ENCODE assay signal across 1 cellular context in the genomic region with DNA sequence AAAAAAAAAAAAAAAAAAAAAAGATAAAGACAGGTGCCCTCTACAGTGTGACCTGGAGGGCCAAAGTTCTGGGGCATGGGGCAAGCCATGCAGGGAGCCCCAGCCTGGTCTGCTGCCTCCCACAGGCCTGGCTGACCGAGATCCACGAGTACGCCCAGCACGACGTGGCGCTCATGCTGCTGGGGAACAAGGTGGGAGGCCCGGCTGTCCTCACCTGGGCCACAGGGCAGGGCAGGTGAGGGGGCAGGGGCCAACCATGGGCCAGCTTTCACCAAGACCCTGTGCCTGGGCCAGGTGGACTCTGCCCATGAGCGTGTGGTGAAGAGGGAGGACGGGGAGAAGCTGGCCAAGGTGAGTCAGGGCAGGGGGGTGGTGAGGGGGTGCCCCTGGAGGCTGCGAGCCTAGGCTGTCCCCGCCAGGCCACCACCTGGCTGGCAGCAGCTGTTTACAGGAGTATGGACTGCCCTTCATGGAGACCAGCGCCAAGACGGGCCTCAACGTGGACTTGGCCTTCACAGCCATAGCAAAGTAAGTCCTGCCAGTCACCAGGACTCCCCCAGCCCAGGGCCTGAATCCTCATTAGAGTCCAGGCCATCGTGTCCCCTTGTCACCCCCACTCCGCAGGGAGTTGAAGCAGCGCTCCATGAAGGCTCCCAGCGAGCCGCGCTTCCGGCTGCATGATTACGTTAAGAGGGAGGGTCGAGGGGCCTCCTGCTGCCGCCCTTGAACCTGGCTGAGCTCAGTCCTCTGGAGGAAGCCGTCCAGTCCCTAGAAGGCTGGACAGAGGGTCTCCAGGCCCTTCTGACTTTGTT.
A peak's percentile ranks its signal among the peaks of the same experiment; 100 is the strongest.
TF ChIP-seq lines count a peak whose summit lies in the region.

No MANE protein-coding gene starts in this region.

TF ChIP-seq in HepG2, 621 proteins besides CTCF, POLR2A, EP300 and RAD21 (continued from another document and continues in another):
- TF ChIP-seq, protein P1, sequence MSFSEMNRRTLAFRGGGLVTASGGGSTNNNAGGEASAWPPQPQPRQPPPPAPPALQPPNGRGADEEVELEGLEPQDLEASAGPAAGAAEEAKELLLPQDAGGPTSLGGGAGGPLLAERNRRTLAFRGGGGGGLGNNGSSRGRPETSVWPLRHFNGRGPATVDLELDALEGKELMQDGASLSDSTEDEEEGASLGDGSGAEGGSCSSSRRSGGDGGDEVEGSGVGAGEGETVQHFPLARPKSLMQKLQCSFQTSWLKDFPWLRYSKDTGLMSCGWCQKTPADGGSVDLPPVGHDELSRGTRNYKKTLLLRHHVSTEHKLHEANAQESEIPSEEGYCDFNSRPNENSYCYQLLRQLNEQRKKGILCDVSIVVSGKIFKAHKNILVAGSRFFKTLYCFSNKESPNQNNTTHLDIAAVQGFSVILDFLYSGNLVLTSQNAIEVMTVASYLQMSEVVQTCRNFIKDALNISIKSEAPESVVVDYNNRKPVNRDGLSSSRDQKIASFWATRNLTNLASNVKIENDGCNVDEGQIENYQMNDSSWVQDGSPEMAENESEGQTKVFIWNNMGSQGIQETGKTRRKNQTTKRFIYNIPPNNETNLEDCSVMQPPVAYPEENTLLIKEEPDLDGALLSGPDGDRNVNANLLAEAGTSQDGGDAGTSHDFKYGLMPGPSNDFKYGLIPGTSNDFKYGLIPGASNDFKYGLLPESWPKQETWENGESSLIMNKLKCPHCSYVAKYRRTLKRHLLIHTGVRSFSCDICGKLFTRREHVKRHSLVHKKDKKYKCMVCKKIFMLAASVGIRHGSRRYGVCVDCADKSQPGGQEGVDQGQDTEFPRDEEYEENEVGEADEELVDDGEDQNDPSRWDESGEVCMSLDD (CRISPR knock-in tag; IDR thresholded peaks at IDR 0.05; ENCODE audit: borderline replicate concordance): no peak
- TF ChIP-seq, protein P2, sequence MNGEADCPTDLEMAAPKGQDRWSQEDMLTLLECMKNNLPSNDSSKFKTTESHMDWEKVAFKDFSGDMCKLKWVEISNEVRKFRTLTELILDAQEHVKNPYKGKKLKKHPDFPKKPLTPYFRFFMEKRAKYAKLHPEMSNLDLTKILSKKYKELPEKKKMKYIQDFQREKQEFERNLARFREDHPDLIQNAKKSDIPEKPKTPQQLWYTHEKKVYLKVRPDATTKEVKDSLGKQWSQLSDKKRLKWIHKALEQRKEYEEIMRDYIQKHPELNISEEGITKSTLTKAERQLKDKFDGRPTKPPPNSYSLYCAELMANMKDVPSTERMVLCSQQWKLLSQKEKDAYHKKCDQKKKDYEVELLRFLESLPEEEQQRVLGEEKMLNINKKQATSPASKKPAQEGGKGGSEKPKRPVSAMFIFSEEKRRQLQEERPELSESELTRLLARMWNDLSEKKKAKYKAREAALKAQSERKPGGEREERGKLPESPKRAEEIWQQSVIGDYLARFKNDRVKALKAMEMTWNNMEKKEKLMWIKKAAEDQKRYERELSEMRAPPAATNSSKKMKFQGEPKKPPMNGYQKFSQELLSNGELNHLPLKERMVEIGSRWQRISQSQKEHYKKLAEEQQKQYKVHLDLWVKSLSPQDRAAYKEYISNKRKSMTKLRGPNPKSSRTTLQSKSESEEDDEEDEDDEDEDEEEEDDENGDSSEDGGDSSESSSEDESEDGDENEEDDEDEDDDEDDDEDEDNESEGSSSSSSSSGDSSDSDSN (CRISPR knock-in tag; IDR thresholded peaks at IDR 0.05): peak; percentile 44
- TF ChIP-seq ARNTL (CRISPR knock-in tag; IDR thresholded peaks at IDR 0.05): 0 out of 2 replicates have a peak, but pooled peaks have one; percentile 31
- 0 out of 2 replicates have a peak, but pooled peaks have one; percentile 1 for TF ChIP-seq CEBPG (CRISPR knock-in tag; IDR thresholded peaks at IDR 0.05)
- 0 out of 2 replicates have a peak, but pooled peaks have one; percentile 50 for TF ChIP-seq PITX1 (CRISPR knock-in tag; IDR thresholded peaks at IDR 0.05)
- TF ChIP-seq NR2F1 (CRISPR knock-in tag; IDR thresholded peaks at IDR 0.05): 0 out of 4 replicates have a peak, but pooled peaks of 1 of the 2 experiments have one; percentile 9
- TF ChIP-seq ONECUT2 (CRISPR knock-in tag; IDR thresholded peaks at IDR 0.05): no peak
- TF ChIP-seq MTF2 (CRISPR knock-in tag; IDR thresholded peaks at IDR 0.05; ENCODE audit: borderline replicate concordance): no peak
- no peak for TF ChIP-seq FOXC1 (CRISPR knock-in tag; IDR thresholded peaks at IDR 0.05; ENCODE audit: borderline replicate concordance)
- peak; percentile 68 for TF ChIP-seq HNF4A (CRISPR knock-in tag; IDR thresholded peaks at IDR 0.05)
- TF ChIP-seq AHR (CRISPR knock-in tag; IDR thresholded peaks at IDR 0.05): 0 out of 2 replicates have a peak, but pooled peaks have one; percentile 15
- 0 out of 2 replicates have a peak, but pooled peaks have one; percentile 14 for TF ChIP-seq ZKSCAN8 (CRISPR knock-in tag; IDR thresholded peaks at IDR 0.05; ENCODE audit: borderline replicate concordance)
- 0 out of 2 replicates have a peak, but pooled peaks have one; percentile 47 for TF ChIP-seq TEAD2 (CRISPR knock-in tag; IDR thresholded peaks at IDR 0.05)
- TF ChIP-seq, protein P3, sequence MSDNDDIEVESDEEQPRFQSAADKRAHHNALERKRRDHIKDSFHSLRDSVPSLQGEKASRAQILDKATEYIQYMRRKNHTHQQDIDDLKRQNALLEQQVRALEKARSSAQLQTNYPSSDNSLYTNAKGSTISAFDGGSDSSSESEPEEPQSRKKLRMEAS (IDR thresholded peaks at IDR 0.05): no peak; the same call in 1 of the 2 replicates
- TF ChIP-seq SP4 (CRISPR knock-in tag; IDR thresholded peaks at IDR 0.05): peak; percentile 60; the same call in 1 of the 2 replicates
- TF ChIP-seq ZNF335 (CRISPR knock-in tag; IDR thresholded peaks at IDR 0.05): no peak
- no peak for TF ChIP-seq TRIM24 (CRISPR knock-in tag; IDR thresholded peaks at IDR 0.05)
- no peak for TF ChIP-seq ATM (IDR thresholded peaks at IDR 0.05; ENCODE audit: borderline replicate concordance)
- 0 out of 2 replicates have a peak, but pooled peaks have one; percentile 13 for TF ChIP-seq CBX5 (CRISPR knock-in tag; IDR thresholded peaks at IDR 0.05; ENCODE audit: borderline replicate concordance)
- TF ChIP-seq, protein P4, sequence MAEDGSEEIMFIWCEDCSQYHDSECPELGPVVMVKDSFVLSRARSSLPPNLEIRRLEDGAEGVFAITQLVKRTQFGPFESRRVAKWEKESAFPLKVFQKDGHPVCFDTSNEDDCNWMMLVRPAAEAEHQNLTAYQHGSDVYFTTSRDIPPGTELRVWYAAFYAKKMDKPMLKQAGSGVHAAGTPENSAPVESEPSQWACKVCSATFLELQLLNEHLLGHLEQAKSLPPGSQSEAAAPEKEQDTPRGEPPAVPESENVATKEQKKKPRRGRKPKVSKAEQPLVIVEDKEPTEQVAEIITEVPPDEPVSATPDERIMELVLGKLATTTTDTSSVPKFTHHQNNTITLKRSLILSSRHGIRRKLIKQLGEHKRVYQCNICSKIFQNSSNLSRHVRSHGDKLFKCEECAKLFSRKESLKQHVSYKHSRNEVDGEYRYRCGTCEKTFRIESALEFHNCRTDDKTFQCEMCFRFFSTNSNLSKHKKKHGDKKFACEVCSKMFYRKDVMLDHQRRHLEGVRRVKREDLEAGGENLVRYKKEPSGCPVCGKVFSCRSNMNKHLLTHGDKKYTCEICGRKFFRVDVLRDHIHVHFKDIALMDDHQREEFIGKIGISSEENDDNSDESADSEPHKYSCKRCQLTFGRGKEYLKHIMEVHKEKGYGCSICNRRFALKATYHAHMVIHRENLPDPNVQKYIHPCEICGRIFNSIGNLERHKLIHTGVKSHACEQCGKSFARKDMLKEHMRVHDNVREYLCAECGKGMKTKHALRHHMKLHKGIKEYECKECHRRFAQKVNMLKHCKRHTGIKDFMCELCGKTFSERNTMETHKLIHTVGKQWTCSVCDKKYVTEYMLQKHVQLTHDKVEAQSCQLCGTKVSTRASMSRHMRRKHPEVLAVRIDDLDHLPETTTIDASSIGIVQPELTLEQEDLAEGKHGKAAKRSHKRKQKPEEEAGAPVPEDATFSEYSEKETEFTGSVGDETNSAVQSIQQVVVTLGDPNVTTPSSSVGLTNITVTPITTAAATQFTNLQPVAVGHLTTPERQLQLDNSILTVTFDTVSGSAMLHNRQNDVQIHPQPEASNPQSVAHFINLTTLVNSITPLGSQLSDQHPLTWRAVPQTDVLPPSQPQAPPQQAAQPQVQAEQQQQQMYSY (CRISPR knock-in tag; IDR thresholded peaks at IDR 0.05): 0 out of 2 replicates have a peak, but pooled peaks have one; percentile 13
- peak; percentile 51; the same call in 1 of the 2 replicates for TF ChIP-seq ZNF501 (CRISPR knock-in tag; IDR thresholded peaks at IDR 0.05)
- TF ChIP-seq ZNF143 (CRISPR knock-in tag; IDR thresholded peaks at IDR 0.05): no peak
- no peak for TF ChIP-seq ZNF891 (CRISPR knock-in tag; IDR thresholded peaks at IDR 0.05)
- TF ChIP-seq, protein P5, sequence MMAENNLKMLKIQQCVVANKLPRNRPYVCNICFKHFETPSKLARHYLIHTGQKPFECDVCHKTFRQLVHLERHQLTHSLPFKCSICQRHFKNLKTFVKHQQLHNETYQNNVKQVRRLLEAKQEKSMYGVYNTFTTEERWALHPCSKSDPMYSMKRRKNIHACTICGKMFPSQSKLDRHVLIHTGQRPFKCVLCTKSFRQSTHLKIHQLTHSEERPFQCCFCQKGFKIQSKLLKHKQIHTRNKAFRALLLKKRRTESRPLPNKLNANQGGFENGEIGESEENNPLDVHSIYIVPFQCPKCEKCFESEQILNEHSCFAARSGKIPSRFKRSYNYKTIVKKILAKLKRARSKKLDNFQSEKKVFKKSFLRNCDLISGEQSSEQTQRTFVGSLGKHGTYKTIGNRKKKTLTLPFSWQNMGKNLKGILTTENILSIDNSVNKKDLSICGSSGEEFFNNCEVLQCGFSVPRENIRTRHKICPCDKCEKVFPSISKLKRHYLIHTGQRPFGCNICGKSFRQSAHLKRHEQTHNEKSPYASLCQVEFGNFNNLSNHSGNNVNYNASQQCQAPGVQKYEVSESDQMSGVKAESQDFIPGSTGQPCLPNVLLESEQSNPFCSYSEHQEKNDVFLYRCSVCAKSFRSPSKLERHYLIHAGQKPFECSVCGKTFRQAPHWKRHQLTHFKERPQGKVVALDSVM (CRISPR knock-in tag; IDR thresholded peaks at IDR 0.05): 0 out of 2 replicates have a peak, but pooled peaks have one; percentile 43
- TF ChIP-seq, protein P6, sequence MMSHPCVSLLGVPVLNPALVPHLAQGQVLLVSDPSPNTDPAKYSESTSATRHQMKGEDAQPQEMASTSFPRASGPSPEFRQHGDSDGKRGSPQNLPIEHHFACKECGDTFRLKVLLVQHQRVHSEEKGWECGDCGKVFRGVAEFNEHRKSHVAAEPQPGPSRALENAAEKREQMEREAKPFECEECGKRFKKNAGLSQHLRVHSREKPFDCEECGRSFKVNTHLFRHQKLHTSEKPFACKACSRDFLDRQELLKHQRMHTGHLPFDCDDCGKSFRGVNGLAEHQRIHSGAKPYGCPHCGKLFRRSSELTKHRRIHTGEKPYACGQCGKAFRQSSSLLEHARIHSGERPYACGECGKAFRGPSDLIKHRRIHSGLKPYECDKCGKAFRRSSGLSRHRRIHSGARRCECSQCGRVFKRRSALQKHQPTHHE (CRISPR knock-in tag; IDR thresholded peaks at IDR 0.05; ENCODE audit: borderline replicate concordance): no peak
- TF ChIP-seq ZNF605 (CRISPR knock-in tag; IDR thresholded peaks at IDR 0.05): peak; percentile 56
- peak; percentile 74 for TF ChIP-seq ZEB1 (IDR thresholded peaks at IDR 0.05; ENCODE audit: insufficient replicate concordance, low read depth)
- TF ChIP-seq KLF6 (CRISPR knock-in tag; IDR thresholded peaks at IDR 0.05): no peak
- TF ChIP-seq, protein P7, sequence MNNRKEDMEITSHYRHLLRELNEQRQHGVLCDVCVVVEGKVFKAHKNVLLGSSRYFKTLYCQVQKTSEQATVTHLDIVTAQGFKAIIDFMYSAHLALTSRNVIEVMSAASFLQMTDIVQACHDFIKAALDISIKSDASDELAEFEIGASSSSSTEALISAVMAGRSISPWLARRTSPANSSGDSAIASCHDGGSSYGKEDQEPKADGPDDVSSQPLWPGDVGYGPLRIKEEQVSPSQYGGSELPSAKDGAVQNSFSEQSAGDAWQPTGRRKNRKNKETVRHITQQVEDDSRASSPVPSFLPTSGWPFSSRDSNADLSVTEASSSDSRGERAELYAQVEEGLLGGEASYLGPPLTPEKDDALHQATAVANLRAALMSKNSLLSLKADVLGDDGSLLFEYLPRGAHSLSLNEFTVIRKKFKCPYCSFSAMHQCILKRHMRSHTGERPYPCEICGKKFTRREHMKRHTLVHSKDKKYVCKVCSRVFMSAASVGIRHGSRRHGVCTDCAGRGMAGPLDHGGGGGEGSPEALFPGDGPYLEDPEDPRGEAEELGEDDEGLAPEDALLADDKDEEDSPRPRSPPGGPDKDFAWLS (CRISPR knock-in tag; IDR thresholded peaks at IDR 0.05; ENCODE audit: borderline replicate concordance): no peak
- TF ChIP-seq MAFF (IDR thresholded peaks at IDR 0.05; ENCODE audit: low read depth, low read length): no peak
- TF ChIP-seq ZNF879 (CRISPR knock-in tag; IDR thresholded peaks at IDR 0.05): no peak
- peak; percentile 4; the same call in 1 of the 2 replicates for TF ChIP-seq ZNF136 (CRISPR knock-in tag; IDR thresholded peaks at IDR 0.05; ENCODE audit: low read depth)
- TF ChIP-seq HNRNPH1 (optimal IDR thresholded peaks at IDR 0.05; ENCODE audit: low read depth, low read length): no peak
- no peak for TF ChIP-seq ZNF232 (CRISPR knock-in tag; IDR thresholded peaks at IDR 0.05; ENCODE audit: borderline replicate concordance)
- peak; percentile 49; the same call in 1 of the 2 replicates for TF ChIP-seq GFI1 (CRISPR knock-in tag; IDR thresholded peaks at IDR 0.05; ENCODE audit: borderline replicate concordance)
- TF ChIP-seq, protein P8, sequence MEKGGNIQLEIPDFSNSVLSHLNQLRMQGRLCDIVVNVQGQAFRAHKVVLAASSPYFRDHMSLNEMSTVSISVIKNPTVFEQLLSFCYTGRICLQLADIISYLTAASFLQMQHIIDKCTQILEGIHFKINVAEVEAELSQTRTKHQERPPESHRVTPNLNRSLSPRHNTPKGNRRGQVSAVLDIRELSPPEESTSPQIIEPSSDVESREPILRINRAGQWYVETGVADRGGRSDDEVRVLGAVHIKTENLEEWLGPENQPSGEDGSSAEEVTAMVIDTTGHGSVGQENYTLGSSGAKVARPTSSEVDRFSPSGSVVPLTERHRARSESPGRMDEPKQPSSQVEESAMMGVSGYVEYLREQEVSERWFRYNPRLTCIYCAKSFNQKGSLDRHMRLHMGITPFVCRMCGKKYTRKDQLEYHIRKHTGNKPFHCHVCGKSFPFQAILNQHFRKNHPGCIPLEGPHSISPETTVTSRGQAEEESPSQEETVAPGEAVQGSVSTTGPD (CRISPR knock-in tag; IDR thresholded peaks at IDR 0.05): no peak
- TF ChIP-seq GPN1 (CRISPR knock-in tag; IDR thresholded peaks at IDR 0.05; ENCODE audit: borderline replicate concordance): no peak
- TF ChIP-seq RBM22 (optimal IDR thresholded peaks at IDR 0.05; ENCODE audit: low read length): peak; percentile 91
- TF ChIP-seq AGO1 (IDR thresholded peaks at IDR 0.05; ENCODE audit: low read depth, low read length, poor library complexity, severe bottlenecking): peak; percentile 80
